ENCODE assay signal across 17 cellular contexts in the genomic region with DNA sequence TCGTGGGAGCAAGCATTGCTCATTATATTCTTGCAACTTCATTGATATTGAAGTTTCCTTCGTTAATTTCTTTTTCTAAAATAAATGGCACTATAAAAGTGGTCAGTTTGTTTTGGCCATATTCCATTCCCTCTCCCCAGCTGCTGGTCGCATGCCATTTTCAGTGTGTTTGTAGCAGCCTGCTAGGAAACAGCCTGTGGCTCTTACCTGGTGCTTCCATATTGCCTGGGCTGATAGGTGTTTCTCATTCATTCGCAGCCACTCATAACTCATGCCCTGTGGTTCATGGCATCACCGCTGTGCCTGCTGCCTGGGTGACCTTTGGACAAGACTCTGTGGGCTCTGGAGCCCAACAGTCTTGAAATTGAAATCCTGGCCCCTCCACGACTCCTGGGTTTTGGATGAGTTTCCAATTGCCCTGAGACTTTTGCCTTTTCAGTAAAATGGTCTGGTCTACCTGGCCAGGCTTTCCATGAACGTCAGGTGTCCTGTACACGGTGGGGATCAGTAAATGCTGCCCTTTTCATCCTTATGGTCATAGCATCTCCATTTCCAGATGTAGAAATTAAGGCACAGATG.
DNase-seq lines count a peak whose midpoint lies in the region; ATAC-seq and TF ChIP-seq lines count a peak whose summit lies in the region.
"Had no signal": no experiment of that assay in that cellular context is flagged by ENCODE, and none has a peak within 500 bp of the region (broad histone marks: within the 10 kb centered on the region; RNA-seq: fewer than 3 reads in every experiment).

No MANE protein-coding gene starts in this region.

- H3K27me3 ChIP-seq in right atrium auricular region: no peaks in the 10 kb centered on the region
- H3K27me3 ChIP-seq in endodermal cell (ENCODE audit: control insufficient read depth, insufficient read depth, low read length, poor library complexity, severe bottlenecking): no peaks in the 10 kb centered on the region
- H3K27me3 ChIP-seq in upper lobe of right lung: no peaks in the 10 kb centered on the region
- H3K27me3 ChIP-seq: esophagus muscularis mucosa, ovary had no signal

- peaks cover 0 to 97% of the 10 kb centered on the region in 2 donors for H3K4me1 ChIP-seq in right atrium auricular region
- no peaks in the 10 kb centered on the region for H3K4me1 ChIP-seq in endodermal cell (ENCODE audit: control insufficient read depth, insufficient read depth, low read length)
- peaks cover 47% of the 10 kb centered on the region for H3K4me1 ChIP-seq in upper lobe of right lung

- DNase-seq in right atrium auricular region (ENCODE audit: low spot score) (no peak), left cardiac atrium (no peak), NCI-H2196 (lab: John Stamatoyannopoulos, UW; ENCODE audit: unreplicated experiment) (peak; percentile 53), endodermal cell (peak; percentile 28), upper lobe of right lung (no peak), occipital lobe (lab: John Stamatoyannopoulos, UW) (no peak), amygdala (lab: John Stamatoyannopoulos, UW) (no peak)
- DNase-seq: activated effector memory CD4-positive, alpha-beta T cell treated with Interleukin-2 at 50 U/mL for 16 hours; Calu3; NCI-H187; ovary; stimulated activated CD4-positive, alpha-beta T cell treated with anti-CD3 and anti-CD28 coated beads, Interleukin-4, amount 100 ng/mL, for 24 hours; stimulated activated CD8-positive, alpha-beta memory T cell treated with anti-CD3 and anti-CD28 coated beads, Interleukin-4, amount 100 ng/mL, for 48 hours had no signal

- H3K4me3 ChIP-seq in right atrium auricular region (no peak overlapping the region), endodermal cell (ENCODE audit: low read length) (no peak overlapping the region), upper lobe of right lung (no peak overlapping the region)
- H3K4me3 ChIP-seq: esophagus muscularis mucosa, ovary, thoracic aorta had no signal

- H3K4me1 Mint-ChIP-seq in endodermal cell: peaks cover 8% of the 10 kb centered on the region

- H3K27me3 Mint-ChIP-seq in endodermal cell (ENCODE audit: insufficient read depth): no peaks in the 10 kb centered on the region

- intact Hi-C loops in left cardiac atrium (cut with DNase I): loop anchor here in 1 of 2 donors (10.0 kb wide), 1 partner anchor 68 kb away; a partner anchor contains a TSS
- intact Hi-C loops in upper lobe of right lung (cut with DNase I): no loop called here

- H3K4me3 Mint-ChIP-seq in endodermal cell: no peak overlapping the region

- TF ChIP-seq CTCF in right atrium auricular region (IDR thresholded peaks at IDR 0.05) (no peak), endodermal cell (conservative IDR thresholded peaks at IDR 0.05) (no peak), upper lobe of right lung (IDR thresholded peaks at IDR 0.05) (no peak)

- no peak overlapping the region for H3K27ac Mint-ChIP-seq in endodermal cell

- no peaks in the 10 kb centered on the region for H3K36me3 ChIP-seq in right atrium auricular region
- no peaks in the 10 kb centered on the region for H3K36me3 ChIP-seq in endodermal cell (ENCODE audit: control insufficient read depth, insufficient read depth, low read length)
- no peaks in the 10 kb centered on the region for H3K36me3 ChIP-seq in upper lobe of right lung
- H3K36me3 ChIP-seq: esophagus muscularis mucosa, ovary, thoracic aorta had no signal

- H3K9me3 Mint-ChIP-seq in endodermal cell: no peaks in the 10 kb centered on the region

- ATAC-seq in left cardiac atrium (no peak), upper lobe of right lung (no peak), HG03025 (IDR thresholded peaks at IDR 0.05; ENCODE audit: low FRiP score, unreplicated experiment) (no peak)

- 80 to 84% methylated on average over 8 of the region's 8 CpGs for WGBS in endodermal cell (ENCODE audit: insufficient coverage in 1 of 2, insufficient read length in 1 of 2), 2 experiments

- H3K27ac ChIP-seq in right atrium auricular region (peak overlapping the region; percentile 71 to 74), endodermal cell (ENCODE audit: low read depth, low read length) (no peak overlapping the region), upper lobe of right lung (peak overlapping the region; percentile 34)
- H3K27ac ChIP-seq: ovary, RWPE1 had no signal

- no peaks in the 10 kb centered on the region for H3K36me3 Mint-ChIP-seq in endodermal cell (ENCODE audit: low read depth)

- H3K9ac ChIP-seq in endodermal cell (ENCODE audit: extremely low read depth, low read length, poor library complexity, severe bottlenecking): no peak overlapping the region

- H3K9me3 ChIP-seq in right atrium auricular region (no peaks in the 10 kb centered on the region), endodermal cell (ENCODE audit: control insufficient read depth, low read length) (no peaks in the 10 kb centered on the region), upper lobe of right lung (no peaks in the 10 kb centered on the region)
- H3K9me3 ChIP-seq: esophagus muscularis mucosa, ovary, thoracic aorta had no signal

Comparison
In these comparisons a context has a peak if more than half of its experiments do, and no peak if none do; other contexts are left out.
1. DNase-seq: peak in NCI-H2196 (single experiment) and endodermal cell (single experiment); none in right atrium auricular region (single experiment), left cardiac atrium (single experiment), upper lobe of right lung (single experiment), occipital lobe (single experiment) and amygdala (0 of 56).